In the genomic region with DNA sequence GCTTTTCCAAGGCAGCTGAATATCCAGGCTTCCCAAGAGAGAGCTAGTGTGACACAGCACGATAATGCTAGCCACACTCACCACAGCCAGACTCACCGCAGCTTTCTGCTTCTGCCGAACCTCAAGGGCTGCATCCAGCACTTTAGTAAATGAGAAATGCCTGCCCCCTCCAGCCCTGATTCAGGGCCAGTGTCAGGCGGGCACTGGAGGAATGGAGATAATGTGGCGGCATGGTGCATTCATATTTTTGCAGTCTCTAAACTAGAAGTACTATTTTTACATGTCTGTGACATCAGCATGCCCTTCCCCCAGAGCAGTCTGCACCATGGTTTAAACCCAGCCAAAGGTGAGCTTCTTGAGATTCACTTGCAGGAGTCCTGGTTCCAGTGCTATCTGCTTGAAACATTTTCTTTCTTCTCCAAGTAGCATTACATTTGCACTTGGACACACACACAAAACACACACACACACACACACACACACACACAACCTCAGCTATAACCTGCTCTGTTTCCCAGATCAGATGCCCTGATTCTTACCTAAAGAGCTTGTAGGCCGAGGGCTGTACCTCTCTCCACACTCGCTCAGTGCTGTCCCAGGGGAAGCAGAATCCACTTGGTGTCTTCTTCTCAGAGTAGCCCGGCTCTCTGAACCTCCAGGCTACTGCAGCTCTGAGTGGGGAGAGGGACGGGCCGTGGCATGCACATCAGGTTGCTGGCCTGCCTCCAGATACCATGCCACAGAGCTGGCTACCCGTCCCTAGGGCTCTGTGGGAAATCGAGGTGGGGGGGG, we compare ENCODE assay signal across 12 cellular contexts. TPM values are rescaled to one million over a fixed set of nuclear protein-coding genes. Genes with fewer than 3 reads are reported as not detected.
A peak's percentile ranks its signal among the peaks of the same experiment; 100 is the strongest.
DNase-seq lines count a peak whose midpoint lies in the region; FAIRE-seq and TF ChIP-seq lines count a peak whose summit lies in the region.
"Had no signal": no experiment of that assay in that cellular context is flagged by ENCODE, and none has a peak within 500 bp of the region (broad histone marks: within the 10 kb centered on the region; RNA-seq: fewer than 3 reads in every experiment).

A gene (minus strand): TSS at position 673 of the 792 bp plus-strand sequence. CDS start 71,963 bp downstream, outside the sequence.

- FAIRE-seq in urothelium cell line (lab: Jason Lieb, UNC) = no peak
- no peak for FAIRE-seq in H54 (lab: Jason Lieb, UNC)

- TF ChIP-seq POLR2A in H54 (IDR thresholded peaks at IDR 0.05; ENCODE audit: low read depth, low read length) = no peak

- peak within 1 kb of the TSS; percentile 25 for H3K27ac ChIP-seq in epithelial cell of prostate
- H3K27ac ChIP-seq: HL-60 had no signal

- DNase-seq in NCI-H345 (lab: John Stamatoyannopoulos, UW) (peak; percentile 48), NCI-H345 treated with DMSO at 0.1 percent for 48 hours (lab: John Stamatoyannopoulos, UW; ENCODE audit: unreplicated experiment) (no peak), epithelial cell of prostate (ENCODE audit: low read depth, low spot score) (no peak), myocyte (ENCODE audit: low read depth) (peak; percentile 93), urothelium cell line (ENCODE audit: low spot score) (peak; percentile 66), CD1c-positive myeloid dendritic cell (ENCODE audit: extremely low spot score) (no peak), H54 (ENCODE audit: insufficient read length, low spot score) (no peak), NCI-H2029 (lab: John Stamatoyannopoulos, UW) (no peak)
- DNase-seq: ACHN, activated gamma-delta T cell treated with Interleukin-2 at 50 U/mL for 16 hours, immature natural killer cell had no signal

RNA-seq across cellular contexts. Expression of the gene that starts here (rescaled TPM):
- 0.52 and 1.8 TPM in 2 replicates for total RNA-seq in myocyte
- 14.8 TPM for polyA plus RNA-seq in myocyte (2012)
- polyA plus RNA-seq: immature natural killer cell had no signal

Comparison
In these comparisons a context has a peak if more than half of its experiments do, and no peak if none do; other contexts are left out.
1. DNase-seq: peak in NCI-H345 (single experiment), myocyte (single experiment) and urothelium cell line (single experiment); none in NCI-H345 treated with DMSO at 0.1 percent for 48 hours (single experiment), epithelial cell of prostate (single experiment), CD1c-positive myeloid dendritic cell (single experiment), H54 (single experiment) and NCI-H2029 (single experiment).